Comparison of ENCODE assay signal across 19 cellular contexts in genomic region chr4:184728858-184729257, GRCh38. TPM values are rescaled to one million over a fixed set of nuclear protein-coding genes. Genes with fewer than 3 reads are reported as not detected.
A peak's percentile ranks its signal among the peaks of the same experiment; 100 is the strongest.
DNase-seq lines count a peak whose midpoint lies in the region; ATAC-seq and TF ChIP-seq lines count a peak whose summit lies in the region.
"Had no signal": no experiment of that assay in that cellular context is flagged by ENCODE, and none has a peak within 500 bp of the region (broad histone marks: within the 10 kb centered on the region; RNA-seq: fewer than 3 reads in every experiment).

No MANE protein-coding gene starts in this region.

- H3K9me3 ChIP-seq in mammary epithelial cell (replicated peaks; ENCODE audit: insufficient read depth, low read length): no peaks in the 10 kb centered on the region
- H3K9me3 ChIP-seq: spleen, vagina had no signal

- peaks cover 23% of the 10 kb centered on the region for H3K36me3 ChIP-seq in mammary epithelial cell (ENCODE audit: insufficient read depth, low read length)
- H3K36me3 ChIP-seq: vagina had no signal

- H3K4me2 ChIP-seq in mammary epithelial cell (ENCODE audit: insufficient read depth, low read depth, low read length): peak overlapping the region; percentile 47
- H3K4me2 ChIP-seq: BLaER1 treated with 17β-estradiol and CSF1 and Interleukin-3, amounts not matched to agents 10 nM and 100 nM had no signal

- H3K4me1 ChIP-seq in mammary epithelial cell (ENCODE audit: insufficient read depth, low read length): peaks cover 39% of the 10 kb centered on the region

- peaks cover 58% of the 10 kb centered on the region for H3K36me3 Mint-ChIP-seq in activated CD4-positive, alpha-beta T cell treated with anti-CD3 and anti-CD28 coated beads, Interleukin-2, amount 10 ng/mL, durations not matched to agents 7 days and 5 days (ENCODE audit: low read depth)
- peaks cover 23 to 35% of the 10 kb centered on the region in 2 donors for H3K36me3 Mint-ChIP-seq in stimulated activated naive B cell treated with anti-CD40 and anti-IgM and Interleukin-4, amounts not matched to agents 10 μg/mL and 1 μg/mL and 100 μg/mL, for 72 hours
- H3K36me3 Mint-ChIP-seq: natural killer cell had no signal

- ATAC-seq in stimulated activated naive B cell treated with anti-CD40 and anti-IgM and Interleukin-4, amounts not matched to agents 10 μg/mL and 1 μg/mL and 100 μg/mL, for 72 hours (replicated peaks): no peak
- ATAC-seq: natural killer cell had no signal

- no TSS peak for BruUV-seq in mammary epithelial cell (replicated peaks; lab: Mats Ljungman, UMichigan)

- intact Hi-C loops in mammary epithelial cell (cut with micrococcal nuclease): no loop called here

- no peaks in the 10 kb centered on the region for H3K27me3 Mint-ChIP-seq in activated CD4-positive, alpha-beta T cell treated with anti-CD3 and anti-CD28 coated beads, Interleukin-2, amount 10 ng/mL, durations not matched to agents 7 days and 5 days
- H3K27me3 Mint-ChIP-seq in stimulated activated naive B cell treated with anti-CD40 and anti-IgM and Interleukin-4, amounts not matched to agents 10 μg/mL and 1 μg/mL and 100 μg/mL, for 72 hours: no peaks in the 10 kb centered on the region
- H3K27me3 Mint-ChIP-seq: progenitor cell of endocrine pancreas had no signal

- POLR2A ChIA-PET in activated CD4-positive, alpha-beta T cell treated with anti-CD3 and anti-CD28 coated beads, Interleukin-2, amount 10 ng/mL, durations not matched to agents 7 days and 5 days (lab: Charles Lee): no interaction called here

- peak overlapping the region; percentile 92 for H3K27ac ChIP-seq in mammary epithelial cell (ENCODE audit: insufficient read depth, low read depth, low read length)
- H3K27ac ChIP-seq: BLaER1 treated with 17β-estradiol and CSF1 and Interleukin-3, amounts not matched to agents 10 nM and 100 nM; spleen; vagina had no signal

- H3K4me1 Mint-ChIP-seq in activated CD4-positive, alpha-beta T cell treated with anti-CD3 and anti-CD28 coated beads, Interleukin-2, amount 10 ng/mL, durations not matched to agents 7 days and 5 days: peaks cover 57% of the 10 kb centered on the region
- peaks cover 13 to 31% of the 10 kb centered on the region in 2 donors for H3K4me1 Mint-ChIP-seq in stimulated activated naive B cell treated with anti-CD40 and anti-IgM and Interleukin-4, amounts not matched to agents 10 μg/mL and 1 μg/mL and 100 μg/mL, for 72 hours

- no peaks in the 10 kb centered on the region for H3K27me3 ChIP-seq in mammary epithelial cell (ENCODE audit: insufficient read depth, low read length)
- H3K27me3 ChIP-seq: BLaER1 treated with 17β-estradiol and CSF1 and Interleukin-3, amounts not matched to agents 10 nM and 100 nM; spleen; vagina had no signal

- dilution Hi-C loops in mammary epithelial cell (cut with HindIII; ENCODE audit: low sequenced_read_pairs): no loop called here

- H3K4me3 ChIP-seq in mammary epithelial cell (replicated peaks in 1 of 3; ENCODE audit: insufficient read depth in 1 of 3, low read depth in 2 of 3, low read length in 3 of 3): no peak overlapping the region
- H3K4me3 ChIP-seq: BLaER1 treated with 17β-estradiol and CSF1 and Interleukin-3, amounts not matched to agents 10 nM and 100 nM; spleen; vagina had no signal

- H3K4me3 Mint-ChIP-seq in activated CD4-positive, alpha-beta T cell treated with anti-CD3 and anti-CD28 coated beads, Interleukin-2, amount 10 ng/mL, durations not matched to agents 7 days and 5 days: no peak overlapping the region
- H3K4me3 Mint-ChIP-seq in stimulated activated naive B cell treated with anti-CD40 and anti-IgM and Interleukin-4, amounts not matched to agents 10 μg/mL and 1 μg/mL and 100 μg/mL, for 72 hours: no peak overlapping the region
- H3K4me3 Mint-ChIP-seq: activated naive CD8-positive, alpha-beta T cell treated with anti-CD3 and anti-CD28 coated beads for 36 hours; activated T-helper 1 cell treated with anti-CD3 and anti-CD28 coated beads, Interleukin-12 subunit alpha, Interleukin-12 subunit beta, Interleukin-2, Interleukin-4 antibody, amounts not matched to agents 30 ng/mL and 10 ng/mL and 1 ng/mL, durations not matched to agents 14 hours and 24 hours and 36 hours; natural killer cell had no signal

- peak overlapping the region; percentile 27 for H3K27ac Mint-ChIP-seq in activated CD4-positive, alpha-beta T cell treated with anti-CD3 and anti-CD28 coated beads, Interleukin-2, amount 10 ng/mL, durations not matched to agents 7 days and 5 days
- H3K27ac Mint-ChIP-seq in stimulated activated naive B cell treated with anti-CD40 and anti-IgM and Interleukin-4, amounts not matched to agents 10 μg/mL and 1 μg/mL and 100 μg/mL, for 72 hours: peak overlapping the region; percentile 14
- H3K27ac Mint-ChIP-seq: activated naive CD8-positive, alpha-beta T cell treated with anti-CD3 and anti-CD28 coated beads for 36 hours; activated T-helper 1 cell treated with anti-CD3 and anti-CD28 coated beads, Interleukin-12 subunit alpha, Interleukin-12 subunit beta, Interleukin-2, Interleukin-4 antibody, amounts not matched to agents 30 ng/mL and 10 ng/mL and 1 ng/mL, durations not matched to agents 14 hours and 24 hours and 36 hours; natural killer cell had no signal

- peaks cover 70% of the 10 kb centered on the region for H3K79me2 ChIP-seq in mammary epithelial cell (ENCODE audit: insufficient read depth, low read length)

- H4K20me1 ChIP-seq in mammary epithelial cell (ENCODE audit: insufficient read depth, low read length): no peaks in the 10 kb centered on the region

- no peak for DNase-seq in activated CD4-positive, alpha-beta T cell treated with anti-CD3 and anti-CD28 coated beads, Interleukin-2, amount 10 ng/mL, durations not matched to agents 7 days and 5 days
- DNase-seq in activated CD4-positive, alpha-beta T cell treated with anti-CD3 and anti-CD28 coated beads, Interleukin-2, amount 50 U/mL, for 4 hours: no peak
- DNase-seq in mammary epithelial cell (peak; percentile 92), foreskin melanocyte (peak; percentile 85), activated T-cell treated with anti-CD3 and anti-CD28 coated beads for 4 hours (no peak), kidney glomerular epithelial cell (lab: John Stamatoyannopoulos, UW) (no peak), amniotic stem cell (lab: John Stamatoyannopoulos, UW) (no peak)
- no peak for DNase-seq in stimulated activated naive B cell treated with anti-CD40 and anti-IgM and Interleukin-4, amounts not matched to agents 10 μg/mL and 1 μg/mL and 100 μg/mL, for 72 hours
- DNase-seq: activated naive CD8-positive, alpha-beta T cell treated with anti-CD3 and anti-CD28 coated beads for 36 hours; caudate nucleus; mesenchymal stem cell; natural killer cell; NCI-H1105 treated with DMSO at 0.1 percent for 48 hours; SIG-M5; spleen had no signal

- no peak for TF ChIP-seq CTCF in mammary epithelial cell (conservative IDR thresholded peaks at IDR 0.05 in 1 of 2, IDR thresholded peaks at IDR 0.05 in 1 of 2; ENCODE audit: extremely low read depth in 1 of 2, insufficient read depth in 1 of 2, low read depth in 1 of 2, low read length in 2 of 2)

- WGBS in mammary epithelial cell (ENCODE audit: low coverage, missing lambda C conversion rate): 0% methylated on average over 2 of the region's 2 CpGs

- no peaks in the 10 kb centered on the region for H3K9me3 Mint-ChIP-seq in activated CD4-positive, alpha-beta T cell treated with anti-CD3 and anti-CD28 coated beads, Interleukin-2, amount 10 ng/mL, durations not matched to agents 7 days and 5 days
- no peaks in the 10 kb centered on the region for H3K9me3 Mint-ChIP-seq in stimulated activated naive B cell treated with anti-CD40 and anti-IgM and Interleukin-4, amounts not matched to agents 10 μg/mL and 1 μg/mL and 100 μg/mL, for 72 hours
- H3K9me3 Mint-ChIP-seq: activated naive CD8-positive, alpha-beta T cell treated with anti-CD3 and anti-CD28 coated beads for 36 hours; activated T-helper 1 cell treated with anti-CD3 and anti-CD28 coated beads, Interleukin-12 subunit alpha, Interleukin-12 subunit beta, Interleukin-2, Interleukin-4 antibody, amounts not matched to agents 30 ng/mL and 10 ng/mL and 1 ng/mL, durations not matched to agents 14 hours and 24 hours and 36 hours; natural killer cell had no signal

- peak overlapping the region; percentile 48 for H3K9ac ChIP-seq in mammary epithelial cell (ENCODE audit: insufficient read depth, low read length)
- H3K9ac ChIP-seq: BLaER1 treated with 17β-estradiol and CSF1 and Interleukin-3, amounts not matched to agents 10 nM and 100 nM had no signal

- no peak overlapping the region for H2AFZ ChIP-seq in mammary epithelial cell (ENCODE audit: low read depth, low read length)

- CTCF ChIA-PET in activated CD4-positive, alpha-beta T cell treated with anti-CD3 and anti-CD28 coated beads, Interleukin-2, amount 10 ng/mL, durations not matched to agents 7 days and 5 days (lab: Charles Lee): no interaction called here
- CTCF ChIA-PET in mammary epithelial cell (lab: Charles Lee; ENCODE audit: low non-redundant PET): no interaction called here

- in situ Hi-C loops in mammary epithelial cell (cut with MboI; ENCODE audit: low sequenced_read_pairs in 2 of 2): no loop called here

RNA-seq across cellular contexts. Expression of gene CENPU, which starts 5.0 kb away (rescaled TPM):
- total RNA-seq in activated CD4-positive, alpha-beta T cell treated with anti-CD3 and anti-CD28 coated beads, Interleukin-2, amount 10 ng/mL, durations not matched to agents 7 days and 5 days: 10 to 100 TPM; 73.3 to 80.3 TPM
- 10 to 100 TPM in 1 of 2 donors, 1 to 10 TPM in 1; 4.5 to 38.3 TPM for total RNA-seq in mammary epithelial cell
- 23.3 TPM for polyA plus RNA-seq in mammary epithelial cell
- 8.7 TPM for polyA minus RNA-seq in mammary epithelial cell

Comparison
In these comparisons a context has a peak if more than half of its experiments do, and no peak if none do; other contexts are left out.
1. DNase-seq: peak in mammary epithelial cell (single experiment) and foreskin melanocyte (single experiment); none in activated CD4-positive, alpha-beta T cell treated with anti-CD3 and anti-CD28 coated beads, Interleukin-2, amount 10 ng/mL, durations not matched to agents 7 days and 5 days (single experiment), activated CD4-positive, alpha-beta T cell treated with anti-CD3 and anti-CD28 coated beads, Interleukin-2, amount 50 U/mL, for 4 hours (0 of 2), stimulated activated naive B cell treated with anti-CD40 and anti-IgM and Interleukin-4, amounts not matched to agents 10 μg/mL and 1 μg/mL and 100 μg/mL, for 72 hours (single experiment), activated T-cell treated with anti-CD3 and anti-CD28 coated beads for 4 hours (single experiment), kidney glomerular epithelial cell (single experiment) and amniotic stem cell (single experiment).